ENCODE assay signal across 10 cellular contexts in the genomic region with DNA sequence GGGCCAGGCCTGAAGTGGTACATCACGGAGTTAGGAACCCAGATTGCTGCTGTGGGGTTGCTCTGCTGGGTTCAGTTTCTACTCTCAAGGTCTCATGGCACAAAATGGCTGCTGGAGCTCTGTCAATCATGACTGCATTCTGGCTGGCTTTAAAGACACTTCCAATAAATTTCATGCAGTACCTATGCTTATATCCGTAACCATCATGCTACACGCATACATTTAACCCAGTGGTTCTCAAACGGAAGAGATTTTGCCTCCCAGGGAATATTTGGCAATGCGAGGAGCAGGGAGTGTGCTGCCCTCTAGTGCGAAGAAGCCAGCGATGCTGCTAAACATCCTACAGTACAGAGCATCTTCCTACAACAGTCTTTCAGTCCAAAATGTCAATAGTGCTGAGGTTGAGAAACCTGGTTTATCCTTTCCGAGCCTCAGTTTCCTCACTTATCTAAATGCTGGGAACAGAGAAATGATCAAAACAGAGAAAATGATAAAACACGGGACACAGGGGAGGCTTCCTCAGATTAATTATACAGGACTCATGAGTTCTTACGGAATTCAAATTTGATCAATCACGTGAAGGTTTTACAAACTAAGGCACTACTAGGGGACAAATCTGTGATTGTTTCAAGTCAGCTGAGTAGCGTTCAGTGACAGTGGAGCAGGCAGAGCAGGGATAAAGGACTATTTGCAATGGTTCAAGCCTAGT. TPM values are rescaled to one million over a fixed set of nuclear protein-coding genes. Genes with fewer than 3 reads are reported as not detected.
DNase-seq lines count a peak whose midpoint lies in the region; ATAC-seq, FAIRE-seq and TF ChIP-seq lines count a peak whose summit lies in the region.
"Had no signal": no experiment of that assay in that cellular context is flagged by ENCODE, and none has a peak within 500 bp of the region (broad histone marks: within the 10 kb centered on the region; RNA-seq: fewer than 3 reads in every experiment).

No MANE protein-coding gene starts in this region.

- H3K9me3 ChIP-seq in left ventricle myocardium inferior (replicated peaks) (peaks cover 4% of the 10 kb centered on the region), right cardiac atrium (ENCODE audit: control insufficient read depth, low read length) (no peaks in the 10 kb centered on the region), esophagus squamous epithelium (no peaks in the 10 kb centered on the region), upper lobe of right lung (no peaks in the 10 kb centered on the region)

- WGBS in right cardiac atrium = 51% methylated on average over 12 of the region's 12 CpGs
- WGBS in esophagus squamous epithelium, 2 donors = 49 to 57% methylated on average over 12 of the region's 12 CpGs

- TF ChIP-seq CTCF in left ventricle myocardium inferior (IDR thresholded peaks at IDR 0.05; ENCODE audit: borderline replicate concordance) = peak; percentile 47
- peak in 5 of 6 experiments; percentile 33 to 65 (median 42) for TF ChIP-seq CTCF in esophagus squamous epithelium (IDR thresholded peaks at IDR 0.05)
- TF ChIP-seq CTCF in upper lobe of right lung (IDR thresholded peaks at IDR 0.05) = peak; percentile 46

- intact Hi-C loops in left ventricle myocardium inferior (cut with micrococcal nuclease) = no loop called here
- intact Hi-C loops in right cardiac atrium (cut with DNase I) = no loop called here
- intact Hi-C loops in esophagus squamous epithelium (cut with DNase I) = no loop called here
- intact Hi-C loops in upper lobe of right lung (cut with DNase I) = no loop called here

- H3K27me3 ChIP-seq in left ventricle myocardium inferior (ENCODE audit: low read depth) (peaks cover 32% of the 10 kb centered on the region), right cardiac atrium (ENCODE audit: control insufficient read depth, insufficient read depth) (peaks cover 2% of the 10 kb centered on the region), esophagus squamous epithelium (peaks cover 0 to 11% (median 0%) of the 10 kb centered on the region in 4 donors), upper lobe of right lung (peaks cover 6% of the 10 kb centered on the region)

- DNase-seq in left ventricle myocardium inferior = no peak
- no peak for DNase-seq in right cardiac atrium
- peak; percentile 81 for DNase-seq in RKO (ENCODE audit: low spot score)
- DNase-seq in esophagus squamous epithelium (lab: John Stamatoyannopoulos, UW) = no peak
- DNase-seq in upper lobe of right lung = no peak
- DNase-seq in H54 (ENCODE audit: insufficient read length, low spot score) = no peak
- DNase-seq: activated T-cell treated with anti-CD3 and anti-CD28 coated beads, Interleukin-2, amount 50 U/mL, for 4 hours; stimulated activated naive B cell treated with anti-CD40 and anti-IgM and Interleukin-4, amounts not matched to agents 10 μg/mL and 1 μg/mL and 100 μg/mL, for 72 hours had no signal

- H3K27ac ChIP-seq in left ventricle myocardium inferior (replicated peaks) (no peak overlapping the region), right cardiac atrium (ENCODE audit: low read length) (no peak overlapping the region), esophagus squamous epithelium (no peak overlapping the region), upper lobe of right lung (no peak overlapping the region)

- H3K4me3 ChIP-seq in left ventricle myocardium inferior (no peak overlapping the region), right cardiac atrium (ENCODE audit: low read length) (no peak overlapping the region), esophagus squamous epithelium (no peak overlapping the region), upper lobe of right lung (no peak overlapping the region)

- TF ChIP-seq POLR2A in esophagus squamous epithelium (IDR thresholded peaks at IDR 0.05) (no peak), H54 (IDR thresholded peaks at IDR 0.05; ENCODE audit: low read depth, low read length) (no peak)

- ATAC-seq in right cardiac atrium (no peak), upper lobe of right lung (peak; percentile 75), HG03442 (IDR thresholded peaks at IDR 0.05; ENCODE audit: unreplicated experiment) (no peak), HG02973 (IDR thresholded peaks at IDR 0.05; ENCODE audit: unreplicated experiment) (no peak)
- ATAC-seq: activated T-cell treated with anti-CD3 and anti-CD28 coated beads, Interleukin-2, amount 50 U/mL, for 4 hours; stimulated activated naive B cell treated with anti-CD40 and anti-IgM and Interleukin-4, amounts not matched to agents 10 μg/mL and 1 μg/mL and 100 μg/mL, for 72 hours had no signal

- H3K4me1 ChIP-seq in left ventricle myocardium inferior = no peaks in the 10 kb centered on the region
- H3K4me1 ChIP-seq in right cardiac atrium (ENCODE audit: control insufficient read depth, insufficient read depth, low read length) = no peaks in the 10 kb centered on the region
- H3K4me1 ChIP-seq in esophagus squamous epithelium = no peaks in the 10 kb centered on the region
- H3K4me1 ChIP-seq in upper lobe of right lung = no peaks in the 10 kb centered on the region

- H3K36me3 ChIP-seq in left ventricle myocardium inferior (no peaks in the 10 kb centered on the region), esophagus squamous epithelium (no peaks in the 10 kb centered on the region), upper lobe of right lung (no peaks in the 10 kb centered on the region)

- no peak for FAIRE-seq in H54 (lab: Jason Lieb, UNC)

RNA-seq across cellular contexts. Expression of gene SLC2A10, which starts 9.6 kb away (rescaled TPM):
- total RNA-seq in left ventricle myocardium inferior = 2.8 TPM
- total RNA-seq in right cardiac atrium = 1 to 10 TPM; 6.7 to 8.5 (median 7.6) TPM
- 4.6 TPM for polyA plus RNA-seq in right cardiac atrium
- 1 to 10 TPM; 3.1 to 6.7 (median 5.4) TPM for total RNA-seq in esophagus squamous epithelium
- total RNA-seq in upper lobe of right lung = 17.7 TPM
- total RNA-seq: activated T-cell treated with anti-CD3 and anti-CD28 coated beads, Interleukin-2, amount 50 U/mL, for 4 hours had no signal

RNA-seq across cellular contexts. Expression of gene TP53RK, which starts 10.6 kb away (rescaled TPM):
- total RNA-seq in left ventricle myocardium inferior (6.0 TPM), right cardiac atrium (1 to 10 TPM; 8.5 to 9.9 (median 9.3) TPM), esophagus squamous epithelium (10 to 100 TPM; 14.3 to 20.2 (median 17.1) TPM), upper lobe of right lung (13.3 TPM)
- 6.8 TPM for polyA plus RNA-seq in right cardiac atrium

RNA-seq across cellular contexts. Expression of gene SLC13A3, which starts 48.5 kb away (rescaled TPM):
- total RNA-seq in left ventricle myocardium inferior = 0.30 TPM
- total RNA-seq in right cardiac atrium = 1 to 10 TPM in 1 of 4 donors, under 1 TPM in 3; 0.35 to 1.5 (median 0.51) TPM
- polyA plus RNA-seq in right cardiac atrium = 0.50 TPM
- total RNA-seq in esophagus squamous epithelium = 1 to 10 TPM in 2 of 4 donors, under 1 TPM in 2; 0.34 to 1.5 (median 1.0) TPM
- total RNA-seq in upper lobe of right lung = 1.6 TPM
